In genomic region chr11:64372021-64372420, GRCh38 we compare ENCODE assay signal across 25 cellular contexts.
"Had no signal": no experiment of that assay in that cellular context is flagged by ENCODE, and none has a peak within 500 bp of the region (broad histone marks: within the 10 kb centered on the region; RNA-seq: fewer than 3 reads in every experiment).

No MANE protein-coding gene starts in this region.

- H3K27me3 ChIP-seq: adrenal gland, ascending aorta, esophagus muscularis mucosa, foreskin keratinocyte, heart left ventricle, spleen, suprapubic skin, tibial artery, upper lobe of right lung had no signal

- ATAC-seq: foreskin keratinocyte; naive thymus-derived CD4-positive, alpha-beta T cell; upper lobe of right lung had no signal

- H3K4me3 ChIP-seq: adrenal gland, ascending aorta, esophagus muscularis mucosa, heart left ventricle, psoas muscle, spleen, suprapubic skin, upper lobe of right lung had no signal

- H3K4me1 ChIP-seq: adrenal gland, ascending aorta, esophagus muscularis mucosa, parathyroid adenoma, psoas muscle, suprapubic skin, upper lobe of right lung had no signal

- H3K9me3 ChIP-seq: adrenal gland, ascending aorta, esophagus muscularis mucosa, heart left ventricle, psoas muscle, spleen, suprapubic skin, tibial artery, upper lobe of right lung had no signal

- H3K27ac ChIP-seq: adrenal gland, ascending aorta, esophagus muscularis mucosa, foreskin keratinocyte, heart left ventricle, parathyroid adenoma, psoas muscle, suprapubic skin, tibial artery, upper lobe of right lung, VCaP had no signal

- DNase-seq: activated CD4-positive, alpha-beta T cell treated with anti-CD3 and anti-CD28 coated beads for 48 hours; activated CD4-positive, alpha-beta T cell treated with anti-CD3 and anti-CD28 coated beads, Interleukin-2, amount 50 U/mL, for 48 hours; activated CD8-positive, alpha-beta memory T cell treated with anti-CD3 and anti-CD28 coated beads, Interleukin-2, amount 50 U/mL, for 4 hours; activated effector memory CD4-positive, alpha-beta T cell treated with anti-CD3 and anti-CD28 coated beads, Interleukin-2, amount 50 U/mL, for 16 hours; activated naive CD4-positive, alpha-beta T cell treated with anti-CD3 and anti-CD28 coated beads for 36 hours; activated naive CD8-positive, alpha-beta T cell treated with anti-CD3 and anti-CD28 coated beads for 36 hours; activated T-cell treated with anti-CD3 and anti-CD28 coated beads, Interleukin-2, amount 50 U/mL, for 1 hour; adrenal gland; cortex of kidney; endodermal cell; foreskin keratinocyte; heart left ventricle; immature natural killer cell; naive thymus-derived CD4-positive, alpha-beta T cell; spleen; stimulated activated naive CD4-positive, alpha-beta T cell; T-helper 9 cell; upper lobe of right lung had no signal
